In genomic region chr1:161199506-161200119, GRCh38 we compare ENCODE assay signal across 1 cellular context.
TF ChIP-seq lines count a peak whose summit lies in the region.

No MANE protein-coding gene starts in this region.

TF ChIP-seq in WTC11, 78 proteins besides CTCF, POLR2A, EP300 and RAD21 (continued from another document):
- no peak for TF ChIP-seq STAT6 (CRISPR knock-in tag; conservative IDR thresholded peaks at IDR 0.05; ENCODE audit: low read depth)
- no peak for TF ChIP-seq ZNF423 (CRISPR knock-in tag; IDR thresholded peaks at IDR 0.05)
